Comparison of ENCODE assay signal across 9 cellular contexts in genomic region chr14:81534510-81535074, GRCh38. TPM values are rescaled to one million over a fixed set of nuclear protein-coding genes. Genes with fewer than 3 reads are reported as not detected.
DNase-seq lines count a peak whose midpoint lies in the region; ATAC-seq, FAIRE-seq and TF ChIP-seq lines count a peak whose summit lies in the region.
"Had no signal": no experiment of that assay in that cellular context is flagged by ENCODE, and none has a peak within 500 bp of the region (broad histone marks: within the 10 kb centered on the region; RNA-seq: fewer than 3 reads in every experiment).

No MANE protein-coding gene starts in this region.

- TF ChIP-seq CTCF in astrocyte (IDR thresholded peaks at IDR 0.05; ENCODE audit: insufficient read depth, low read depth, low read length): no peak
- no peak for TF ChIP-seq CTCF in nephron progenitor cell (IDR thresholded peaks at IDR 0.05)

- peak overlapping the region in 3 of 4 donors; percentile 94 to 99 (median 97) for H3K4me3 Mint-ChIP-seq in CD4-positive, CD25-positive, alpha-beta regulatory T cell
- H3K4me3 Mint-ChIP-seq in astrocyte (ENCODE audit: unreplicated experiment) (peak overlapping the region; percentile 98), nephron progenitor cell (peak overlapping the region; percentile 99)

- ATAC-seq in CD4-positive, CD25-positive, alpha-beta regulatory T cell (ENCODE audit: low read depth in 2 of 2): no peak
- ATAC-seq in left lobe of liver (no peak), GM18498 (IDR thresholded peaks at IDR 0.05; ENCODE audit: unreplicated experiment) (no peak), sciatic nerve (no peak)

- H3K4me1 Mint-ChIP-seq in CD4-positive, CD25-positive, alpha-beta regulatory T cell: peaks cover 10 to 57% (median 33%) of the 10 kb centered on the region in 4 donors
- H3K4me1 Mint-ChIP-seq in astrocyte (ENCODE audit: low read depth, unreplicated experiment) (peaks cover 2% of the 10 kb centered on the region), nephron progenitor cell (peaks cover 23% of the 10 kb centered on the region)

- FAIRE-seq in astrocyte (lab: Jason Lieb, UNC): no peak

- H3K79me2 ChIP-seq in astrocyte (ENCODE audit: insufficient read depth, low read length): peaks cover 41% of the 10 kb centered on the region

- H3K9ac ChIP-seq in HUES48 (ENCODE audit: low read depth, low read length) (no peak overlapping the region), astrocyte (ENCODE audit: low read length) (no peak overlapping the region)

- H3K9me3 ChIP-seq in CD4-positive, CD25-positive, alpha-beta regulatory T cell (ENCODE audit: control insufficient read depth in 2 of 2, low read length in 2 of 2): peaks cover 0 to 3% of the 10 kb centered on the region in 2 experiments
- H3K9me3 ChIP-seq in HUES48 (ENCODE audit: control insufficient read depth, insufficient read depth, low read length) (peaks cover 8% of the 10 kb centered on the region), astrocyte (ENCODE audit: insufficient read depth, low read depth, low read length) (no peaks in the 10 kb centered on the region)
- H3K9me3 ChIP-seq: upper lobe of right lung had no signal

- peak overlapping the region; percentile 42 to 91 (median 90) for H3K27ac Mint-ChIP-seq in CD4-positive, CD25-positive, alpha-beta regulatory T cell
- H3K27ac Mint-ChIP-seq in astrocyte (ENCODE audit: unreplicated experiment) (no peak overlapping the region), nephron progenitor cell (no peak overlapping the region)

- H3K9me3 Mint-ChIP-seq in CD4-positive, CD25-positive, alpha-beta regulatory T cell: peaks cover 0 to 5% (median 0%) of the 10 kb centered on the region in 7 donors
- H3K9me3 Mint-ChIP-seq in astrocyte (ENCODE audit: unreplicated experiment) (peaks cover 4% of the 10 kb centered on the region), nephron progenitor cell (peaks cover 25% of the 10 kb centered on the region)

- no peaks in the 10 kb centered on the region for H3K36me3 Mint-ChIP-seq in CD4-positive, CD25-positive, alpha-beta regulatory T cell
- H3K36me3 Mint-ChIP-seq in astrocyte (ENCODE audit: low read depth, unreplicated experiment): no peaks in the 10 kb centered on the region
- peaks cover 7% of the 10 kb centered on the region for H3K36me3 Mint-ChIP-seq in nephron progenitor cell (ENCODE audit: low read depth)

- H4K20me1 ChIP-seq in astrocyte (ENCODE audit: insufficient read depth, low read length): peaks cover 34% of the 10 kb centered on the region

- peaks cover 34% of the 10 kb centered on the region for H3K4me1 ChIP-seq in CD4-positive, CD25-positive, alpha-beta regulatory T cell (ENCODE audit: control insufficient read depth, insufficient read depth, low read length, poor library complexity, severe bottlenecking)
- H3K4me1 ChIP-seq in HUES48 (ENCODE audit: control insufficient read depth, insufficient read depth, low read length) (peaks cover 11% of the 10 kb centered on the region), astrocyte (ENCODE audit: insufficient read depth, low read length) (peaks cover 6% of the 10 kb centered on the region)

- peak overlapping the region; percentile 68 for H3K4me3 ChIP-seq in CD4-positive, CD25-positive, alpha-beta regulatory T cell (ENCODE audit: low read depth, low read length)
- peak overlapping the region; percentile 59 for H3K4me3 ChIP-seq in HUES48 (ENCODE audit: low read depth, low read length)
- H3K4me3 ChIP-seq in astrocyte (ENCODE audit: insufficient read depth, low read depth, low read length): no peak overlapping the region

- H3K27ac ChIP-seq in CD4-positive, CD25-positive, alpha-beta regulatory T cell (ENCODE audit: insufficient read depth, low read length, poor library complexity, severe bottlenecking): peak overlapping the region; percentile 67
- no peak overlapping the region for H3K27ac ChIP-seq in HUES48 (ENCODE audit: low read depth, low read length)
- no peak overlapping the region for H3K27ac ChIP-seq in astrocyte (ENCODE audit: low read depth, low read length)
- H3K27ac ChIP-seq: upper lobe of right lung had no signal

- peaks cover 2% of the 10 kb centered on the region for H3K36me3 ChIP-seq in CD4-positive, CD25-positive, alpha-beta regulatory T cell (ENCODE audit: control insufficient read depth, insufficient read depth, low read length)
- no peaks in the 10 kb centered on the region for H3K36me3 ChIP-seq in HUES48 (ENCODE audit: control insufficient read depth, insufficient read depth, low read length)
- no peaks in the 10 kb centered on the region for H3K36me3 ChIP-seq in astrocyte (ENCODE audit: insufficient read depth, low read length)
- H3K36me3 ChIP-seq: upper lobe of right lung had no signal

- intact Hi-C loops in sciatic nerve (cut with DNase I): no loop called here

- H2AFZ ChIP-seq in astrocyte (ENCODE audit: low read depth, low read length): peak overlapping the region; percentile 37

- peaks cover 5% of the 10 kb centered on the region for H3K27me3 ChIP-seq in CD4-positive, CD25-positive, alpha-beta regulatory T cell (ENCODE audit: control insufficient read depth, insufficient read depth, low read length)
- H3K27me3 ChIP-seq in HUES48 (ENCODE audit: control insufficient read depth, insufficient read depth, low read length): no peaks in the 10 kb centered on the region
- H3K27me3 ChIP-seq in astrocyte (ENCODE audit: insufficient read depth, low read length): no peaks in the 10 kb centered on the region
- H3K27me3 ChIP-seq: upper lobe of right lung had no signal

- DNase-seq in CD4-positive, CD25-positive, alpha-beta regulatory T cell: no peak
- no peak for DNase-seq in astrocyte (ENCODE audit: low read depth)
- no peak for DNase-seq in nephron progenitor cell
- DNase-seq in left lobe of liver (ENCODE audit: low spot score): no peak
- no peak for DNase-seq in SW 1271 (lab: John Stamatoyannopoulos, UW)
- no peak for DNase-seq in sciatic nerve (ENCODE audit: low spot score)

- peak overlapping the region; percentile 16 for H3K4me2 ChIP-seq in astrocyte (ENCODE audit: low read length)

- H3K27me3 Mint-ChIP-seq in CD4-positive, CD25-positive, alpha-beta regulatory T cell: peaks cover 9% of the 10 kb centered on the region
- H3K27me3 Mint-ChIP-seq in astrocyte (ENCODE audit: low read depth, unreplicated experiment): no peaks in the 10 kb centered on the region
- peaks cover 2% of the 10 kb centered on the region for H3K27me3 Mint-ChIP-seq in nephron progenitor cell (ENCODE audit: low read depth, poor library complexity)

RNA-seq across cellular contexts. Expression of gene SEL1L, which starts 0.9 kb away (rescaled TPM):
- total RNA-seq in CD4-positive, CD25-positive, alpha-beta regulatory T cell: 57.6 TPM
- polyA plus RNA-seq in CD4-positive, CD25-positive, alpha-beta regulatory T cell: 10 to 100 TPM; 19.3 to 23.7 (median 20.1) TPM
- total RNA-seq in astrocyte: 108 and 117 TPM in 2 replicates
- 128 TPM for total RNA-seq in left lobe of liver
- 87.7 TPM for total RNA-seq in sciatic nerve

Comparison
In these comparisons a context has a peak if more than half of its experiments do, and no peak if none do; other contexts are left out.
1. H3K27ac Mint-ChIP-seq: peak in CD4-positive, CD25-positive, alpha-beta regulatory T cell (3 of 3); none in astrocyte (single experiment) and nephron progenitor cell (single experiment).
2. Peak in every context shown above with its lines, with median percentiles within 50 percentile points of each other: H3K4me3 Mint-ChIP-seq.